ENCODE assay signal across 23 cellular contexts in genomic region chr1:15693371-15693770, GRCh38. TPM values are rescaled to one million over a fixed set of nuclear protein-coding genes. Genes with fewer than 3 reads are reported as not detected.
DNase-seq lines count a peak whose midpoint lies in the region; ATAC-seq and TF ChIP-seq lines count a peak whose summit lies in the region.
"Had no signal": no experiment of that assay in that cellular context is flagged by ENCODE, and none has a peak within 500 bp of the region (broad histone marks: within the 10 kb centered on the region; RNA-seq: fewer than 3 reads in every experiment).

No MANE protein-coding gene starts in this region.

- no peak for TF ChIP-seq POLR2A in IMR-90 (IDR thresholded peaks at IDR 0.05; ENCODE audit: low read depth, low read length)

- H3K79me1 ChIP-seq in IMR-90 (ENCODE audit: low read depth in 1 of 2, low read length in 2 of 2) = peaks cover 36 to 93% of the 10 kb centered on the region in 2 experiments

- peaks cover 82% of the 10 kb centered on the region for H3K4me1 Mint-ChIP-seq in dendritic cell treated with granulocyte-macrophage colony-stimulating factor and Interleukin-4, amounts not matched to agents 40 ng/mL and 50 ng/mL, for 4 days (ENCODE audit: low read depth)
- peaks cover 14% of the 10 kb centered on the region for H3K4me1 Mint-ChIP-seq in nephron progenitor cell

- intact Hi-C loops in IMR-90 (cut with micrococcal nuclease) = no loop called here
- intact Hi-C loops in dendritic cell treated with granulocyte-macrophage colony-stimulating factor and Interleukin-4, amounts not matched to agents 40 ng/mL and 50 ng/mL, for 4 days (cut with micrococcal nuclease) = no loop called here
- intact Hi-C loops in PC-3 (cut with micrococcal nuclease) = no loop called here

- no peak overlapping the region for H3K18ac ChIP-seq in IMR-90 (ENCODE audit: low read depth, low read length)

- in situ Hi-C loops in IMR-90 (cut with MboI; ENCODE audit: low sequenced_read_pairs) = no loop called here

- H2AK5ac ChIP-seq in IMR-90 (ENCODE audit: low read depth, low read length) = no peak overlapping the region

- no peaks in the 10 kb centered on the region for H3K9me2 ChIP-seq in PC-3 (replicated peaks; ENCODE audit: low read length)

- no peak overlapping the region for H4K91ac ChIP-seq in IMR-90 (ENCODE audit: insufficient read depth, low read depth, low read length)

- no peaks in the 10 kb centered on the region for H3K9me3 Mint-ChIP-seq in dendritic cell treated with granulocyte-macrophage colony-stimulating factor and Interleukin-4, amounts not matched to agents 40 ng/mL and 50 ng/mL, for 4 days
- no peaks in the 10 kb centered on the region for H3K9me3 Mint-ChIP-seq in nephron progenitor cell
- H3K9me3 Mint-ChIP-seq: activated T-helper 17 cell treated with anti-CD3 and anti-CD28 coated beads, Interleukin-2, amount 50 U/mL, for 72 hours; immature natural killer cell had no signal

- peaks cover 13% of the 10 kb centered on the region; the same call in 1 of the 2 replicates for H3K9me1 ChIP-seq in IMR-90 (ENCODE audit: insufficient read depth, low read length)

- no peak overlapping the region for H3K23ac ChIP-seq in IMR-90 (ENCODE audit: low read depth, low read length)

- no peak for TF ChIP-seq CTCF in IMR-90 (conservative IDR thresholded peaks at IDR 0.05; ENCODE audit: low read depth, low read length)
- no peak for TF ChIP-seq CTCF in nephron progenitor cell (IDR thresholded peaks at IDR 0.05)
- no peak for TF ChIP-seq CTCF in PC-3 (conservative IDR thresholded peaks at IDR 0.05; ENCODE audit: low read depth, low read length)

- H3K27me3 Mint-ChIP-seq in dendritic cell treated with granulocyte-macrophage colony-stimulating factor and Interleukin-4, amounts not matched to agents 40 ng/mL and 50 ng/mL, for 4 days = no peaks in the 10 kb centered on the region
- no peaks in the 10 kb centered on the region for H3K27me3 Mint-ChIP-seq in nephron progenitor cell (ENCODE audit: low read depth, poor library complexity)
- H3K27me3 Mint-ChIP-seq: activated T-helper 17 cell treated with anti-CD3 and anti-CD28 coated beads, Interleukin-2, amount 50 U/mL, for 72 hours; progenitor cell of endocrine pancreas had no signal

- dilution Hi-C loops in IMR-90 (cut with HindIII; ENCODE audit: low sequenced_read_pairs, unreplicated experiment) = no loop called here

- no TSS peak for BruUV-seq in IMR-90 (replicated peaks; lab: Mats Ljungman, UMichigan)
- no TSS peak for BruUV-seq in PC-3 (replicated peaks; lab: Mats Ljungman, UMichigan)

- no peak overlapping the region for H3K4ac ChIP-seq in IMR-90 (ENCODE audit: low read depth, low read length)

- H3K27ac ChIP-seq in IMR-90 (ENCODE audit: insufficient read depth, low read length) = no peak overlapping the region
- no peak overlapping the region for H3K27ac ChIP-seq in PC-3 (ENCODE audit: low read length)
- H3K27ac ChIP-seq: brain microvascular endothelial cell, hepatocyte, left lung, suprapubic skin had no signal

- peak; percentile 82 for DNase-seq in DMS 273 (lab: John Stamatoyannopoulos, UW; ENCODE audit: unreplicated experiment)
- no peak for DNase-seq in IMR-90
- DNase-seq in nephron progenitor cell = no peak
- no peak for DNase-seq in PC-3
- no peak for DNase-seq in DMS114 treated with DMSO at 0.1 percent for 48 hours (lab: John Stamatoyannopoulos, UW; ENCODE audit: unreplicated experiment)
- DNase-seq: brain microvascular endothelial cell, dermis blood vessel endothelial cell, DND-41, immature natural killer cell, KG1, left lung, mucosa of descending colon, NCI-H2171, NCI-H526, SW 1271 had no signal

- CTCF ChIA-PET in IMR-90 (lab: Yijun Ruan, JAX) = no interaction called here
- CTCF ChIA-PET in PC-3 (lab: Charles Lee) = no interaction called here

- H3K14ac ChIP-seq in IMR-90 (replicated peaks; ENCODE audit: low read depth, low read length) = no peak overlapping the region

- H3K36me3 ChIP-seq in IMR-90 (ENCODE audit: control insufficient read depth, insufficient read depth, low read length) (peaks cover 4% of the 10 kb centered on the region; the same call in 1 of the 2 replicates), PC-3 (ENCODE audit: low read depth, low read length) (no peaks in the 10 kb centered on the region; the same call in 1 of the 2 replicates)
- H3K36me3 ChIP-seq: suprapubic skin had no signal

- H3K79me2 ChIP-seq in PC-3 (ENCODE audit: low read length) = peaks cover 53% of the 10 kb centered on the region

- H3K4me1 ChIP-seq in IMR-90 (ENCODE audit: control insufficient read depth, insufficient read depth, low read length) (peaks cover 5% of the 10 kb centered on the region; the same call in 1 of the 2 replicates), PC-3 (ENCODE audit: insufficient read depth, low read length) (no peaks in the 10 kb centered on the region)

- H3K4me3 ChIP-seq in IMR-90 (ENCODE audit: insufficient read depth, low read depth, low read length) (no peak overlapping the region), PC-3 (ENCODE audit: low read length) (no peak overlapping the region)
- H3K4me3 ChIP-seq: hepatocyte, left lung, mucosa of descending colon, suprapubic skin had no signal

- H4K20me1 ChIP-seq in IMR-90 (ENCODE audit: insufficient read depth, low read length) (peaks cover 73% of the 10 kb centered on the region), PC-3 (ENCODE audit: low read length) (no peaks in the 10 kb centered on the region)

- H2BK5ac ChIP-seq in IMR-90 (ENCODE audit: low read depth, low read length, poor library complexity, severe bottlenecking) = no peak overlapping the region

- H2BK15ac ChIP-seq in IMR-90 (ENCODE audit: low read depth, low read length) = no peak overlapping the region

- POLR2A ChIA-PET in IMR-90 (lab: Charles Lee; ENCODE audit: unreplicated experiment) = no interaction called here
- POLR2A ChIA-PET in PC-3 (lab: Charles Lee; ENCODE audit: unreplicated experiment) = no interaction called here

- H4K8ac ChIP-seq in IMR-90 (ENCODE audit: low read depth in 2 of 2, low read length in 2 of 2) = no peak overlapping the region

- ATAC-seq in IMR-90 (ENCODE audit: low read depth) (no peak), PC-3 (no peak), HG03139 (IDR thresholded peaks at IDR 0.05; ENCODE audit: unreplicated experiment) (no peak)
- ATAC-seq: activated T-helper 17 cell treated with anti-CD3 and anti-CD28 coated beads, Interleukin-2, amount 50 U/mL, for 72 hours; left lung; mucosa of descending colon had no signal

- no peak for TF ChIP-seq RAD21 in IMR-90 (IDR thresholded peaks at IDR 0.05; ENCODE audit: low read length)

- H3K9ac ChIP-seq in IMR-90 (ENCODE audit: low read depth, low read length) (no peak overlapping the region), PC-3 (ENCODE audit: low read length) (no peak overlapping the region)

- H3K27me3 ChIP-seq in IMR-90 (ENCODE audit: control insufficient read depth, insufficient read depth, low read length) (no peaks in the 10 kb centered on the region), PC-3 (ENCODE audit: low read length) (no peaks in the 10 kb centered on the region)
- H3K27me3 ChIP-seq: brain microvascular endothelial cell, hepatocyte, left lung, suprapubic skin had no signal

- H3K9me3 ChIP-seq in IMR-90 (ENCODE audit: control insufficient read depth, insufficient read depth, low read length) = no peaks in the 10 kb centered on the region
- H3K9me3 ChIP-seq in PC-3 (ENCODE audit: low read length) = no peaks in the 10 kb centered on the region
- H3K9me3 ChIP-seq: left lung, mucosa of descending colon, suprapubic skin had no signal

- H3K4me2 ChIP-seq in IMR-90 (ENCODE audit: low read depth, low read length) (no peak overlapping the region), PC-3 (ENCODE audit: low read length) (no peak overlapping the region)
- H3K4me2 ChIP-seq: hepatocyte had no signal

- no peak overlapping the region for H3K56ac ChIP-seq in IMR-90 (ENCODE audit: extremely low read depth, insufficient read depth, low read length)

- no peaks in the 10 kb centered on the region for H3F3A ChIP-seq in PC-3 (ENCODE audit: low read length, unreplicated experiment)

- peaks cover 59% of the 10 kb centered on the region for H3K36me3 Mint-ChIP-seq in dendritic cell treated with granulocyte-macrophage colony-stimulating factor and Interleukin-4, amounts not matched to agents 40 ng/mL and 50 ng/mL, for 4 days (ENCODE audit: low read depth)
- peaks cover 32% of the 10 kb centered on the region for H3K36me3 Mint-ChIP-seq in nephron progenitor cell (ENCODE audit: low read depth)

- no peak overlapping the region for H4K5ac ChIP-seq in IMR-90 (ENCODE audit: low read depth, low read length)

- 60% methylated on average over 1 of the region's 5 CpGs; no CpG with 5 or more reads in 1 of the 2 experiments for WGBS in IMR-90 (ENCODE audit: extremely low coverage in 2 of 2, insufficient read length in 1 of 2), 2 experiments

- H3K27ac Mint-ChIP-seq in dendritic cell treated with granulocyte-macrophage colony-stimulating factor and Interleukin-4, amounts not matched to agents 40 ng/mL and 50 ng/mL, for 4 days = peak overlapping the region; percentile 97
- peak overlapping the region; percentile 87 for H3K27ac Mint-ChIP-seq in nephron progenitor cell
- H3K27ac Mint-ChIP-seq: activated T-helper 17 cell treated with anti-CD3 and anti-CD28 coated beads, Interleukin-2, amount 50 U/mL, for 72 hours; immature natural killer cell; progenitor cell of endocrine pancreas had no signal

- H2AFZ ChIP-seq in IMR-90 (replicated peaks; ENCODE audit: low read length, poor library complexity) = no peak overlapping the region
- H2AFZ ChIP-seq in PC-3 (ENCODE audit: low read length) = no peak overlapping the region
- H2AFZ ChIP-seq: hepatocyte had no signal

- H2BK120ac ChIP-seq in IMR-90 (ENCODE audit: low read depth, low read length) = no peak overlapping the region

- peak overlapping the region; percentile 52 for H2AK9ac ChIP-seq in IMR-90 (replicated peaks; ENCODE audit: low read depth, low read length, poor library complexity)

- no peak overlapping the region for H2BK20ac ChIP-seq in IMR-90 (ENCODE audit: low read depth, low read length)

- no peak overlapping the region for H3K4me3 Mint-ChIP-seq in dendritic cell treated with granulocyte-macrophage colony-stimulating factor and Interleukin-4, amounts not matched to agents 40 ng/mL and 50 ng/mL, for 4 days
- no peak overlapping the region for H3K4me3 Mint-ChIP-seq in nephron progenitor cell
- H3K4me3 Mint-ChIP-seq: activated T-helper 17 cell treated with anti-CD3 and anti-CD28 coated beads, Interleukin-2, amount 50 U/mL, for 72 hours; immature natural killer cell had no signal

RNA-seq across cellular contexts. Expression of gene PLEKHM2, which starts 9.3 kb away (rescaled TPM):
- total RNA-seq in IMR-90 (2012; rRNA removed) (23.1 and 24.7 TPM in 2 replicates), PC-3 (2014; rRNA removed) (31.3 and 44.6 TPM in 2 replicates)
- 48.0 and 51.2 TPM in 2 replicates for polyA plus RNA-seq in IMR-90 (2012; rRNA removed)
- polyA plus RNA-seq in IMR-90 (2012; cell fraction: cytosol; rRNA removed) = 36.8 and 54.1 TPM in 2 replicates
- polyA plus RNA-seq in IMR-90 (2012; cell fraction: nucleus; rRNA removed; ENCODE audit: low replicate concordance) = 90.9 and 180 TPM in 2 replicates

RNA-seq across cellular contexts. Expression of gene SLC25A34, which starts 42.7 kb away (rescaled TPM):
- total RNA-seq in IMR-90 (2012; rRNA removed) (under 0.01 TPM in 1 of 2 replicates, not detected in the other), PC-3 (2014; rRNA removed) (0.44 and 2.6 TPM in 2 replicates)
- polyA plus RNA-seq in IMR-90 (2012; rRNA removed) = 0.72 and 1.1 TPM in 2 replicates
- polyA plus RNA-seq in IMR-90 (2012; cell fraction: cytosol; rRNA removed) = 0.08 and 0.45 TPM in 2 replicates
- polyA plus RNA-seq in IMR-90 (2012; cell fraction: nucleus; rRNA removed; ENCODE audit: low replicate concordance) = 5.3 and 9.5 TPM in 2 replicates
- polyA plus RNA-seq: immature natural killer cell had no signal

RNA-seq across cellular contexts. Expression of gene TMEM82, which starts 48.9 kb away (rescaled TPM):
- not detected in 2 replicates for total RNA-seq in IMR-90 (2012; rRNA removed)
- polyA plus RNA-seq in IMR-90 (2012; rRNA removed) = not detected in 2 replicates
- not detected in 2 replicates for polyA plus RNA-seq in IMR-90 (2012; cell fraction: cytosol; rRNA removed)
- not detected in 2 replicates for polyA plus RNA-seq in IMR-90 (2012; cell fraction: nucleus; rRNA removed; ENCODE audit: low replicate concordance)
- total RNA-seq in PC-3 (2014; rRNA removed) = not detected in 2 replicates
- total RNA-seq: activated T-helper 17 cell treated with anti-CD3 and anti-CD28 coated beads, Interleukin-2, amount 50 U/mL, for 72 hours; dermis blood vessel endothelial cell; endothelial cell of umbilical vein; HT1080; left lung; suprapubic skin had no signal
- polyA plus RNA-seq: endothelial cell of umbilical vein, immature natural killer cell had no signal
